Comparison of ENCODE assay signal across 8 cellular contexts in genomic region chr13:40813662-40814454, GRCh38. TPM values are rescaled to one million over a fixed set of nuclear protein-coding genes. Genes with fewer than 3 reads are reported as not detected.
DNase-seq lines count a peak whose midpoint lies in the region; ATAC-seq lines count a peak whose summit lies in the region.

No MANE protein-coding gene starts in this region.

- H3K27me3 Mint-ChIP-seq in activated CD4-positive, alpha-beta T cell treated with anti-CD3 and anti-CD28 coated beads for 36 hours, result no peaks in the 10 kb centered on the region

- no peak overlapping the region for H3K4me3 Mint-ChIP-seq in activated CD4-positive, alpha-beta T cell treated with anti-CD3 and anti-CD28 coated beads for 36 hours

- CTCF ChIA-PET in activated CD4-positive, alpha-beta T cell treated with anti-CD3 and anti-CD28 coated beads for 36 hours (lab: Charles Lee), result interaction anchor here (0.5 to 1.7 kb wide), 16 partner anchors 8 to 933 kb away, joined by 3 to 12 read pairs (median 3); partner anchors contain the start of gene SLC25A15

- intact Hi-C loops in activated CD4-positive, alpha-beta T cell treated with anti-CD3 and anti-CD28 coated beads for 36 hours (cut with DNase I, micrococcal nuclease), result no loop called here

- H3K27ac Mint-ChIP-seq in activated CD4-positive, alpha-beta T cell treated with anti-CD3 and anti-CD28 coated beads for 36 hours, result no peak overlapping the region

- H3K4me1 Mint-ChIP-seq in activated CD4-positive, alpha-beta T cell treated with anti-CD3 and anti-CD28 coated beads for 36 hours, result peaks cover 2% of the 10 kb centered on the region

- ATAC-seq in activated CD4-positive, alpha-beta T cell treated with anti-CD3 and anti-CD28 coated beads for 36 hours, result peak; percentile 44
- no peak for ATAC-seq in activated CD4-positive, CD25-positive, alpha-beta regulatory T cell treated with anti-CD3 and anti-CD28 coated beads, Interleukin-2, amount 50 U/mL, for 24 hours
- ATAC-seq in HG02884 (IDR thresholded peaks at IDR 0.05; ENCODE audit: unreplicated experiment) (no peak), HG02623 (IDR thresholded peaks at IDR 0.05; ENCODE audit: unreplicated experiment) (no peak)

- POLR2A ChIA-PET in activated CD4-positive, alpha-beta T cell treated with anti-CD3 and anti-CD28 coated beads for 36 hours (lab: Charles Lee), result no interaction called here

- H3K36me3 Mint-ChIP-seq in activated CD4-positive, alpha-beta T cell treated with anti-CD3 and anti-CD28 coated beads for 36 hours (ENCODE audit: low read depth), result peaks cover 35% of the 10 kb centered on the region

- H3K9me3 Mint-ChIP-seq in activated CD4-positive, alpha-beta T cell treated with anti-CD3 and anti-CD28 coated beads for 36 hours (ENCODE audit: low read depth), result peaks cover 10% of the 10 kb centered on the region

- DNase-seq in activated CD4-positive, alpha-beta T cell treated with anti-CD3 and anti-CD28 coated beads for 36 hours, result no peak
- DNase-seq in activated CD4-positive, alpha-beta T cell treated with anti-CD3 and anti-CD28 coated beads for 4 hours, result no peak
- DNase-seq in LHCN-M2 (ENCODE audit: low read depth) (peak; percentile 20), amniotic epithelial cell (ENCODE audit: low read depth) (peak; percentile 49), lung microvascular endothelial cell (ENCODE audit: low read depth in 2 of 2) (peak; percentile 42 to 49)

RNA-seq across cellular contexts. Expression of gene SLC25A15, which starts 24.4 kb away (rescaled TPM):
- total RNA-seq in activated CD4-positive, alpha-beta T cell treated with anti-CD3 and anti-CD28 coated beads for 36 hours, result 10 to 100 TPM; 20.5 to 23.6 TPM
- total RNA-seq in LHCN-M2 (2014; rRNA removed) (32.9 and 33.9 TPM in 2 replicates), lung microvascular endothelial cell (11.3 and 16.3 TPM in 2 replicates)
- 10.4 TPM for polyA plus RNA-seq in LHCN-M2 (2012)

RNA-seq across cellular contexts. Expression of gene MRPS31, which starts 42.9 kb away (rescaled TPM):
- 10 to 100 TPM; 45.8 to 46.1 TPM for total RNA-seq in activated CD4-positive, alpha-beta T cell treated with anti-CD3 and anti-CD28 coated beads for 36 hours
- total RNA-seq in LHCN-M2 (2014; rRNA removed) (16.5 and 22.1 TPM in 2 replicates), lung microvascular endothelial cell (5.2 and 8.1 TPM in 2 replicates)
- 8.5 TPM for polyA plus RNA-seq in LHCN-M2 (2012)

Comparison
In these comparisons a context has a peak if more than half of its experiments do, and no peak if none do; other contexts are left out.
1. DNase-seq: peak in LHCN-M2 (single experiment), amniotic epithelial cell (single experiment) and lung microvascular endothelial cell (2 of 2); none in activated CD4-positive, alpha-beta T cell treated with anti-CD3 and anti-CD28 coated beads for 36 hours (single experiment) and activated CD4-positive, alpha-beta T cell treated with anti-CD3 and anti-CD28 coated beads for 4 hours (0 of 2).